In genomic region chr19:42255766-42256750, GRCh38 we compare ENCODE assay signal across 1 cellular context.
TF ChIP-seq lines count a peak whose summit lies in the region.

No MANE protein-coding gene starts in this region.

TF ChIP-seq in HepG2, 621 proteins besides CTCF, POLR2A, EP300 and RAD21 (continued from another document):
- 0 out of 2 replicates have a peak, but pooled peaks have one; percentile 26 for TF ChIP-seq ZNF687 (CRISPR knock-in tag; IDR thresholded peaks at IDR 0.05)
